15 cellular contexts compared by ENCODE assay signal in genomic region chr4:2297606-2298517, GRCh38. TPM values are rescaled to one million over a fixed set of nuclear protein-coding genes. Genes with fewer than 3 reads are reported as not detected.
DNase-seq lines count a peak whose midpoint lies in the region; ATAC-seq, FAIRE-seq and TF ChIP-seq lines count a peak whose summit lies in the region.
"Had no signal": no experiment of that assay in that cellular context is flagged by ENCODE, and none has a peak within 500 bp of the region (broad histone marks: within the 10 kb centered on the region; RNA-seq: fewer than 3 reads in every experiment).

No MANE protein-coding gene starts in this region.

- peak; percentile 96 for FAIRE-seq in bronchial epithelial cell (lab: Jason Lieb, UNC)

- peaks cover 50% of the 10 kb centered on the region for H3K4me1 ChIP-seq in CD8-positive, alpha-beta T cell (ENCODE audit: insufficient read depth, low read length)
- H3K4me1 ChIP-seq in Peyer's patch (no peaks in the 10 kb centered on the region), osteoblast (ENCODE audit: insufficient read depth, low read length) (no peaks in the 10 kb centered on the region), hepatocyte (ENCODE audit: insufficient read depth) (no peaks in the 10 kb centered on the region)
- H3K4me1 ChIP-seq: vagina had no signal

- peak in 2 of 7 experiments; percentile 48 to 52 for DNase-seq in CD8-positive, alpha-beta T cell
- DNase-seq in Peyer's patch (peak in 2 of 3 donors; percentile 27 to 65), bronchial epithelial cell (ENCODE audit: low read depth) (no peak), osteoblast (ENCODE audit: insufficient read length, low spot score, missing footprints) (peak; percentile 81), glomerular visceral epithelial cell (ENCODE audit: extremely low spot score) (no peak), hepatocyte (ENCODE audit: low spot score) (no peak), COLO668 (lab: John Stamatoyannopoulos, UW; ENCODE audit: unreplicated experiment) (no peak)
- DNase-seq: AML-193, mesenchymal stem cell, NCI-H2081 treated with DMSO at 0.1 percent for 48 hours, T-helper 9 cell had no signal

- TF ChIP-seq CTCF in CD8-positive, alpha-beta T cell (IDR thresholded peaks at IDR 0.05), result no peak
- TF ChIP-seq CTCF in Peyer's patch (IDR thresholded peaks at IDR 0.05) (no peak), bronchial epithelial cell (IDR thresholded peaks at IDR 0.05; ENCODE audit: insufficient read depth, low read length, severe bottlenecking) (no peak), osteoblast (IDR thresholded peaks at IDR 0.05; ENCODE audit: extremely low read depth, low read depth, low read length) (no peak), hepatocyte (IDR thresholded peaks at IDR 0.05; ENCODE audit: poor library complexity) (no peak)

- CTCF ChIA-PET in CD8-positive, alpha-beta T cell (lab: Charles Lee), result no interaction called here

- no peak for TF ChIP-seq POLR2A in Peyer's patch (IDR thresholded peaks at IDR 0.05)

- POLR2A ChIA-PET in CD8-positive, alpha-beta T cell (lab: Charles Lee), result interaction anchor here (1.5 kb wide), 1 partner anchor 16 kb away, joined by 6 read pairs; no protein-coding TSS in a partner anchor

- H3K27me3 ChIP-seq in CD8-positive, alpha-beta T cell (ENCODE audit: insufficient read depth, low read length), result no peaks in the 10 kb centered on the region
- no peaks in the 10 kb centered on the region for H3K27me3 ChIP-seq in Peyer's patch
- H3K27me3 ChIP-seq in bronchial epithelial cell (ENCODE audit: control insufficient read depth, insufficient read depth, low read length), result no peaks in the 10 kb centered on the region
- no peaks in the 10 kb centered on the region for H3K27me3 ChIP-seq in osteoblast (ENCODE audit: insufficient read depth, low read length)
- H3K27me3 ChIP-seq in hepatocyte, result no peaks in the 10 kb centered on the region
- H3K27me3 ChIP-seq: vagina had no signal

- intact Hi-C loops in CD8-positive, alpha-beta T cell (cut with DNase I, micrococcal nuclease), result loop anchor here (2.0 to 5.0 kb wide), 2 partner anchors 17 to 36 kb away; partner anchors contain the start of gene MXD4 (in 1 of the 2)

- H3K9me2 ChIP-seq in hepatocyte (replicated peaks; ENCODE audit: insufficient read depth), result no peaks in the 10 kb centered on the region

- H3K36me3 Mint-ChIP-seq in CD8-positive, alpha-beta T cell, result peaks cover 17% of the 10 kb centered on the region

- H3K4me3 Mint-ChIP-seq in CD8-positive, alpha-beta T cell, result peak overlapping the region; percentile 85

- peak overlapping the region; percentile 27 for H3K4me3 ChIP-seq in CD8-positive, alpha-beta T cell (ENCODE audit: low read depth, low read length)
- H3K4me3 ChIP-seq in Peyer's patch, result no peak overlapping the region
- no peak overlapping the region for H3K4me3 ChIP-seq in bronchial epithelial cell (ENCODE audit: low read depth, low read length)
- H3K4me3 ChIP-seq in osteoblast (ENCODE audit: insufficient read depth, low read length), result no peak overlapping the region
- no peak overlapping the region for H3K4me3 ChIP-seq in hepatocyte
- H3K4me3 ChIP-seq: vagina had no signal

- H3K79me2 ChIP-seq in osteoblast (ENCODE audit: insufficient read depth, low read length) (no peaks in the 10 kb centered on the region), hepatocyte (no peaks in the 10 kb centered on the region)

- no peaks in the 10 kb centered on the region for H3K27me3 Mint-ChIP-seq in CD8-positive, alpha-beta T cell (ENCODE audit: low read depth)

- H4K20me1 ChIP-seq in osteoblast (ENCODE audit: insufficient read depth, low read length) (no peaks in the 10 kb centered on the region), hepatocyte (ENCODE audit: insufficient read depth, poor library complexity, severe bottlenecking) (no peaks in the 10 kb centered on the region)

- no peak overlapping the region for H3K4me2 ChIP-seq in osteoblast (ENCODE audit: insufficient read depth, low read length)
- no peak overlapping the region for H3K4me2 ChIP-seq in hepatocyte

- H2AFZ ChIP-seq in osteoblast (ENCODE audit: low read length) (no peak overlapping the region), hepatocyte (no peak overlapping the region)

- peak; percentile 32 for ATAC-seq in CD8-positive, alpha-beta T cell
- no peak for ATAC-seq in GM19324 (IDR thresholded peaks at IDR 0.05; ENCODE audit: low FRiP score, unreplicated experiment)
- ATAC-seq: Right ventricle myocardium inferior had no signal

- H3K4me1 Mint-ChIP-seq in CD8-positive, alpha-beta T cell (ENCODE audit: low read depth), result peaks cover 49% of the 10 kb centered on the region

- no peak overlapping the region for H3K27ac ChIP-seq in CD8-positive, alpha-beta T cell (ENCODE audit: low read depth, low read length)
- peak overlapping the region in 1 of 4 donors; percentile 5 for H3K27ac ChIP-seq in Peyer's patch
- H3K27ac ChIP-seq in osteoblast (ENCODE audit: low read depth, low read length), result no peak overlapping the region
- no peak overlapping the region for H3K27ac ChIP-seq in hepatocyte
- H3K27ac ChIP-seq: HL-60 had no signal

- H3K9me3 Mint-ChIP-seq in CD8-positive, alpha-beta T cell, result no peaks in the 10 kb centered on the region

- H3K9me3 ChIP-seq in CD8-positive, alpha-beta T cell (ENCODE audit: low read length), result no peaks in the 10 kb centered on the region
- H3K9me3 ChIP-seq in Peyer's patch (no peaks in the 10 kb centered on the region), osteoblast (ENCODE audit: low read depth, low read length) (no peaks in the 10 kb centered on the region), hepatocyte (ENCODE audit: low read depth) (no peaks in the 10 kb centered on the region)
- H3K9me3 ChIP-seq: vagina had no signal

- H3K27ac Mint-ChIP-seq in CD8-positive, alpha-beta T cell, result peak overlapping the region; percentile 96

- H3K36me3 ChIP-seq in CD8-positive, alpha-beta T cell (ENCODE audit: insufficient read depth, low read length), result no peaks in the 10 kb centered on the region
- H3K36me3 ChIP-seq in Peyer's patch, result peaks cover 0 to 10% (median 0%) of the 10 kb centered on the region in 3 donors
- H3K36me3 ChIP-seq in bronchial epithelial cell (ENCODE audit: control insufficient read depth, insufficient read depth, low read length), result no peaks in the 10 kb centered on the region
- H3K36me3 ChIP-seq in osteoblast (ENCODE audit: insufficient read depth, low read length), result no peaks in the 10 kb centered on the region
- H3K36me3 ChIP-seq in hepatocyte (replicated peaks; ENCODE audit: insufficient read depth, low read depth), result no peaks in the 10 kb centered on the region
- H3K36me3 ChIP-seq: vagina had no signal

- 94% methylated on average over 28 of the region's 39 CpGs for WGBS in hepatocyte (ENCODE audit: low lambda C conversion rate, missing lambda C conversion rate)

RNA-seq across cellular contexts. Expression of gene MXD4, which starts 36.0 kb away (rescaled TPM):
- 100 to 1,000 TPM; 175 to 178 TPM for total RNA-seq in CD8-positive, alpha-beta T cell
- total RNA-seq in Peyer's patch (10 to 100 TPM; 28.9 to 52.5 (median 44.0) TPM), bronchial epithelial cell (10.5 and 13.2 TPM in 2 replicates), osteoblast (53.3 and 56.8 TPM in 2 replicates), hepatocyte (53.7 and 56.7 TPM in 2 replicates)
- 127 and 131 TPM in 2 replicates for polyA plus RNA-seq in hepatocyte

RNA-seq across cellular contexts. Expression of gene HAUS3, which starts 55.9 kb away (rescaled TPM):
- 100 to 1,000 TPM; 154 TPM for total RNA-seq in CD8-positive, alpha-beta T cell
- total RNA-seq in Peyer's patch (10 to 100 TPM in 1 of 4 donors, 1 to 10 TPM in 3; 8.6 to 11.6 (median 9.0) TPM), bronchial epithelial cell (8.4 and 9.2 TPM in 2 replicates), osteoblast (8.7 and 9.7 TPM in 2 replicates), hepatocyte (9.8 and 13.4 TPM in 2 replicates)
- 7.1 and 10.7 TPM in 2 replicates for polyA plus RNA-seq in hepatocyte

RNA-seq across cellular contexts. Expression of gene POLN, which starts 55.9 kb away (rescaled TPM):
- total RNA-seq in CD8-positive, alpha-beta T cell, result 1 to 10 TPM in 1 of 2 experiments, under 1 TPM in 1; 0.89 to 1.7 TPM
- total RNA-seq in Peyer's patch (1 to 10 TPM in 3 of 4 donors, under 1 TPM in 1; 0.70 to 6.6 (median 3.2) TPM), bronchial epithelial cell (1.4 and 1.6 TPM in 2 replicates), osteoblast (2.9 and 4.1 TPM in 2 replicates), hepatocyte (2.0 and 3.9 TPM in 2 replicates)
- 1.7 and 3.0 TPM in 2 replicates for polyA plus RNA-seq in hepatocyte

Comparison
In these comparisons a context has a peak if more than half of its experiments do, and no peak if none do; other contexts are left out.
1. DNase-seq: peak in Peyer's patch (2 of 3) and osteoblast (single experiment); none in bronchial epithelial cell (single experiment), glomerular visceral epithelial cell (single experiment), hepatocyte (single experiment) and COLO668 (single experiment).
2. RNA of gene HAUS3, which starts 55.9 kb away (total RNA-seq): 154 TPM in CD8-positive, alpha-beta T cell; 9.8 to 13.4 TPM in hepatocyte, 8.4 to 9.2 TPM in bronchial epithelial cell, 8.6 to 11.6 TPM in Peyer's patch and 8.7 to 9.7 TPM in osteoblast; every median in the first group is over 10 times any median in the second.